In the genomic region with DNA sequence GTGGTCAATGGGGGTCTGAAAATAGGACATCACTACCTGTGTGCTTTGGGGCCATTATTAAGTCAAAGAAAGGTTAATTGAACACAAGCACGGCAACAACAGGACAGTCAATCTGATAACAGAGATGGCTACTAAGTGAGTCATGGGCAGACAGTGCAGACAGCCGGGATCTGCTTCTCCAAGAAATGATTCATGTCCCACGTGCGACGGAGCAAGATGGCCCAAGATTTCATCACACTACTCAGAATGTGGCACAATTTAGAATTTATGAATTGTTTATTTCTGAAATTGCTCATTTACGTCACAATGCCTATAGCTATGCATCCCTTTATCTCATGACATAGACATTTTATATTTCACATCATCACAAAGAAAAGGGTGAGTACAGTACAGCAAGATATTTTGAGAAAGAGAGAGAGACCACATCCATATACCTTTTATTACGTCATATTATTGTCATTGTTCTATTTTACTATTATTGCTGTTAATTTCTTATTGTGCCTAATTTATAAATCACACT, we compare ENCODE assay signal across 10 cellular contexts.
A peak's percentile ranks its signal among the peaks of the same experiment; 100 is the strongest.
DNase-seq lines count a peak whose midpoint lies in the region; ATAC-seq, FAIRE-seq and TF ChIP-seq lines count a peak whose summit lies in the region.
"Had no signal": no experiment of that assay in that cellular context is flagged by ENCODE, and none has a peak within 500 bp of the region (broad histone marks: within the 10 kb centered on the region; RNA-seq: fewer than 3 reads in every experiment).

No MANE protein-coding gene starts in this region.

- TF ChIP-seq CTCF in right atrium auricular region (IDR thresholded peaks at IDR 0.05) (no peak), foreskin fibroblast (IDR thresholded peaks at IDR 0.05; ENCODE audit: low read depth, low read length) (no peak), GM13976 (IDR thresholded peaks at IDR 0.05; ENCODE audit: borderline replicate concordance, control extremely low read depth, extremely low read depth, insufficient read depth, missing control alignments) (no peak)

- in situ Hi-C loops in GM13976 (cut with MboI; ENCODE audit: low sequenced_read_pairs, unreplicated experiment) = no loop called here

- H3K36me3 ChIP-seq in right atrium auricular region = no peaks in the 10 kb centered on the region
- H3K36me3 ChIP-seq: BLaER1 treated with 17β-estradiol and CSF1 and Interleukin-3, amounts not matched to agents 10 nM and 100 nM had no signal

- H3K4me1 ChIP-seq in right atrium auricular region = peaks cover 0 to 21% of the 10 kb centered on the region in 2 donors

- H3K4me3 ChIP-seq in right atrium auricular region (no peak overlapping the region), foreskin fibroblast (ENCODE audit: low read depth in 1 of 2, low read length in 2 of 2) (no peak overlapping the region)
- H3K4me3 ChIP-seq: BLaER1 treated with 17β-estradiol and CSF1 and Interleukin-3, amounts not matched to agents 10 nM and 100 nM had no signal

- no peaks in the 10 kb centered on the region for H3K9me3 ChIP-seq in right atrium auricular region
- H3K9me3 ChIP-seq: BLaER1 treated with 17β-estradiol and CSF1 and Interleukin-3, amounts not matched to agents 10 nM and 100 nM had no signal

- H3K27ac ChIP-seq in right atrium auricular region = no peak overlapping the region

- FAIRE-seq in urothelium cell line (lab: Jason Lieb, UNC) = peak; percentile 5

- no peaks in the 10 kb centered on the region for H3K27me3 ChIP-seq in right atrium auricular region
- H3K27me3 ChIP-seq: BLaER1 treated with 17β-estradiol and CSF1 and Interleukin-3, amounts not matched to agents 10 nM and 100 nM had no signal

- ATAC-seq in left ventricle myocardium superior (no peak), SK-N-SH treated with all-trans-retinoic acid at 6 μM for 48 hours (peak; percentile 89), HG03095 (IDR thresholded peaks at IDR 0.05; ENCODE audit: unreplicated experiment) (no peak)

- intact Hi-C loops in left ventricle myocardium superior (cut with micrococcal nuclease) = no loop called here

- DNase-seq in right atrium auricular region (ENCODE audit: low spot score) = peak; percentile 64
- no peak for DNase-seq in left ventricle myocardium superior
- DNase-seq in foreskin fibroblast = peak; percentile 86 to 95
- DNase-seq in urothelium cell line (ENCODE audit: low spot score) = peak; percentile 64
- DNase-seq in GM13976 (ENCODE audit: low spot score) = no peak
- no peak for DNase-seq in NCI-H1694 (lab: John Stamatoyannopoulos, UW)
- DNase-seq: H9 had no signal

TF ChIP-seq in SK-N-SH treated with all-trans-retinoic acid at 6 μM for 48 hours, 23 proteins besides CTCF, POLR2A, EP300 and RAD21:
- peak; percentile 65; the same call in 1 of the 2 replicates for TF ChIP-seq ZFP3 (CRISPR knock-in tag; IDR thresholded peaks at IDR 0.05)
- 0 out of 2 replicates have a peak, but pooled peaks have one; percentile 37 for TF ChIP-seq PATZ1 (CRISPR knock-in tag; IDR thresholded peaks at IDR 0.05; ENCODE audit: borderline replicate concordance)
- TF ChIP-seq ZNF8 (CRISPR knock-in tag; IDR thresholded peaks at IDR 0.05) = no peak
- TF ChIP-seq, protein P1, sequence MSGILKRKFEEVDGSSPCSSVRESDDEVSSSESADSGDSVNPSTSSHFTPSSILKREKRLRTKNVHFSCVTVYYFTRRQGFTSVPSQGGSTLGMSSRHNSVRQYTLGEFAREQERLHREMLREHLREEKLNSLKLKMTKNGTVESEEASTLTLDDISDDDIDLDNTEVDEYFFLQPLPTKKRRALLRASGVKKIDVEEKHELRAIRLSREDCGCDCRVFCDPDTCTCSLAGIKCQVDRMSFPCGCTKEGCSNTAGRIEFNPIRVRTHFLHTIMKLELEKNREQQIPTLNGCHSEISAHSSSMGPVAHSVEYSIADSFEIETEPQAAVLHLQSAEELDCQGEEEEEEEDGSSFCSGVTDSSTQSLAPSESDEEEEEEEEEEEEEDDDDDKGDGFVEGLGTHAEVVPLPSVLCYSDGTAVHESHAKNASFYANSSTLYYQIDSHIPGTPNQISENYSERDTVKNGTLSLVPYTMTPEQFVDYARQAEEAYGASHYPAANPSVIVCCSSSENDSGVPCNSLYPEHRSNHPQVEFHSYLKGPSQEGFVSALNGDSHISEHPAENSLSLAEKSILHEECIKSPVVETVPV (CRISPR knock-in tag; IDR thresholded peaks at IDR 0.05) = no peak
- TF ChIP-seq, protein P2, sequence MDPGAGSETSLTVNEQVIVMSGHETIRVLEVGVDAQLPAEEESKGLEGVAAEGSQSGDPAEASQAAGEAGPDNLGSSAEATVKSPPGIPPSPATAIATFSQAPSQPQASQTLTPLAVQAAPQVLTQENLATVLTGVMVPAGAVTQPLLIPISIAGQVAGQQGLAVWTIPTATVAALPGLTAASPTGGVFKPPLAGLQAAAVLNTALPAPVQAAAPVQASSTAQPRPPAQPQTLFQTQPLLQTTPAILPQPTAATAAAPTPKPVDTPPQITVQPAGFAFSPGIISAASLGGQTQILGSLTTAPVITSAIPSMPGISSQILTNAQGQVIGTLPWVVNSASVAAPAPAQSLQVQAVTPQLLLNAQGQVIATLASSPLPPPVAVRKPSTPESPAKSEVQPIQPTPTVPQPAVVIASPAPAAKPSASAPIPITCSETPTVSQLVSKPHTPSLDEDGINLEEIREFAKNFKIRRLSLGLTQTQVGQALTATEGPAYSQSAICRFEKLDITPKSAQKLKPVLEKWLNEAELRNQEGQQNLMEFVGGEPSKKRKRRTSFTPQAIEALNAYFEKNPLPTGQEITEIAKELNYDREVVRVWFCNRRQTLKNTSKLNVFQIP (CRISPR knock-in tag; IDR thresholded peaks at IDR 0.05; ENCODE audit: borderline replicate concordance, low read depth) = 0 out of 2 replicates have a peak, but pooled peaks have one; percentile 45
- peak; percentile 72 for TF ChIP-seq ISL1 (CRISPR knock-in tag; IDR thresholded peaks at IDR 0.05)

Comparison
In these comparisons a context has a peak if more than half of its experiments do, and no peak if none do; other contexts are left out.
1. DNase-seq: peak in right atrium auricular region (single experiment), foreskin fibroblast (2 of 2) and urothelium cell line (single experiment); none in left ventricle myocardium superior (single experiment), GM13976 (single experiment) and NCI-H1694 (single experiment).